ENCODE assay signal across 1 cellular context in the genomic region with DNA sequence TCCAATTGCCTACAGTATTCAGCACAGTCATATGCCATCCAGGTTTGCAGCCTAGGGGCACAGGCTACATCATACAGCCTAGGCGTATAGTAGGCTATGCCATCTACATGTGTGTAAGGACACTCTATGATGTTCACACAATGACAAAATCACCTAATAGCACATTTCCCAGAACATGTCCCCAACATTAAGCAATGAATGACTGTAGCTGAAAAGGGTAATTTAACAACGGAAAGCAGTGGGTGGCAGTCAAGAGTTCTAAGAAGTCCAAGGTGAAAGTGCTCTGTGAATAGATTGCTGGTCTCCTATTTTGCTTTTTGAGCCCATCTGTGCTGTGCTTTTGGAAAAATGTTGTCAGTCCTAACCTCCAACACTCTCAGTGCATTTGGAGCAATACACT.
TF ChIP-seq lines count a peak whose summit lies in the region.

No MANE protein-coding gene starts in this region.

TF ChIP-seq in IMR-90, 13 proteins besides CTCF, POLR2A, EP300 and RAD21 (continued from another document):
- no peak for TF ChIP-seq CHD1 (IDR thresholded peaks at IDR 0.05; ENCODE audit: low read depth, low read length)
- no peak for TF ChIP-seq RCOR1 (IDR thresholded peaks at IDR 0.05; ENCODE audit: insufficient replicate concordance, low read length)
- TF ChIP-seq CEBPB (IDR thresholded peaks at IDR 0.05; ENCODE audit: low read depth, low read length): no peak
- TF ChIP-seq MXI1 (IDR thresholded peaks at IDR 0.05; ENCODE audit: borderline replicate concordance, low read depth, low read length): no peak
- no peak for TF ChIP-seq MAZ (IDR thresholded peaks at IDR 0.05; ENCODE audit: borderline replicate concordance, low read depth, low read length)
- TF ChIP-seq MAFK (IDR thresholded peaks at IDR 0.05; ENCODE audit: low read depth, low read length): no peak
- TF ChIP-seq BHLHE40 (IDR thresholded peaks at IDR 0.05; ENCODE audit: low read depth, low read length): no peak
- TF ChIP-seq, protein P1, sequence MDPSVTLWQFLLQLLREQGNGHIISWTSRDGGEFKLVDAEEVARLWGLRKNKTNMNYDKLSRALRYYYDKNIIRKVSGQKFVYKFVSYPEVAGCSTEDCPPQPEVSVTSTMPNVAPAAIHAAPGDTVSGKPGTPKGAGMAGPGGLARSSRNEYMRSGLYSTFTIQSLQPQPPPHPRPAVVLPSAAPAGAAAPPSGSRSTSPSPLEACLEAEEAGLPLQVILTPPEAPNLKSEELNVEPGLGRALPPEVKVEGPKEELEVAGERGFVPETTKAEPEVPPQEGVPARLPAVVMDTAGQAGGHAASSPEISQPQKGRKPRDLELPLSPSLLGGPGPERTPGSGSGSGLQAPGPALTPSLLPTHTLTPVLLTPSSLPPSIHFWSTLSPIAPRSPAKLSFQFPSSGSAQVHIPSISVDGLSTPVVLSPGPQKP (IDR thresholded peaks at IDR 0.05; ENCODE audit: borderline replicate concordance, low read depth, low read length): no peak
- TF ChIP-seq, protein P2, sequence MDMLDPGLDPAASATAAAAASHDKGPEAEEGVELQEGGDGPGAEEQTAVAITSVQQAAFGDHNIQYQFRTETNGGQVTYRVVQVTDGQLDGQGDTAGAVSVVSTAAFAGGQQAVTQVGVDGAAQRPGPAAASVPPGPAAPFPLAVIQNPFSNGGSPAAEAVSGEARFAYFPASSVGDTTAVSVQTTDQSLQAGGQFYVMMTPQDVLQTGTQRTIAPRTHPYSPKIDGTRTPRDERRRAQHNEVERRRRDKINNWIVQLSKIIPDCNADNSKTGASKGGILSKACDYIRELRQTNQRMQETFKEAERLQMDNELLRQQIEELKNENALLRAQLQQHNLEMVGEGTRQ (IDR thresholded peaks at IDR 0.05; ENCODE audit: low read depth, low read length): no peak
- no peak for TF ChIP-seq FOS (IDR thresholded peaks at IDR 0.05; ENCODE audit: low read depth, low read length)
- TF ChIP-seq NFE2L2 (IDR thresholded peaks at IDR 0.05; ENCODE audit: low read depth, low read length): no peak
